Comparison of ENCODE assay signal across 9 cellular contexts in the genomic region with DNA sequence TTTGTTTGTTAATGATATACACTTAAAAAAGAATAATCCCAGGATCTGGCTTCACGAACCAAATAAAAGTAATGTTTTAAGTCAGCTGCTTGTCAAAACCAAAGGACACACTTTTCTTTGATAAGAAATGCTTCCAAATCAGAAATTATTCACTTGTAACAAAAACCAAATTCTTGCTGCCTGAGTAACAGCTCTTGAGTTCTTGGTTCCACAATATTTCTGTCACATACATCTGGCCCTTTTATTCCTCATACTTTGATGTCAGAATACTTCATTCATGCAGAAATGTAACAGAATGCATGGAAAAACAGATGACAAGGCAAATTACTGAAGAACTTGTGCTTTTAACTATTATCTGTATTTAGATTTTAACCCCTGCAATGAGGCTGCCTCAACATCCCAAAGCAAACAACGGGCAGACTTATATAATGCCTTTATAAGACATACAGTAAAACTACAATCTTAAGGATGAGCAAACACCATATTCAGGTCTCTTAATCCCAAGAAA. TPM values are rescaled to one million over a fixed set of nuclear protein-coding genes. Genes with fewer than 3 reads are reported as not detected.
DNase-seq lines count a peak whose midpoint lies in the region; ATAC-seq and TF ChIP-seq lines count a peak whose summit lies in the region.
"Had no signal": no experiment of that assay in that cellular context is flagged by ENCODE, and none has a peak within 500 bp of the region (broad histone marks: within the 10 kb centered on the region; RNA-seq: fewer than 3 reads in every experiment).

No MANE protein-coding gene starts in this region.

- H3F3A ChIP-seq in smooth muscle cell (ENCODE audit: low read depth), result peaks cover 4% of the 10 kb centered on the region

- H2AFZ ChIP-seq in smooth muscle cell (ENCODE audit: low read depth), result no peak overlapping the region

- CTCF ChIA-PET in GM10248 (lab: Yijun Ruan, JAX), result interaction anchor here (0.9 to 2.6 kb wide), 5 partner anchors 8 to 427 kb away, joined by 3 to 10 read pairs (median 3); a partner anchor contains a TSS

- no peaks in the 10 kb centered on the region for H3K27me3 Mint-ChIP-seq in T-helper 1 cell treated with Interleukin-12 subunit alpha and Interleukin-12 subunit beta and Interleukin-4 antibody, amounts not matched to agents 30 μg/mL and 1 μg/mL, for 36 hours (ENCODE audit: low read depth)
- H3K27me3 Mint-ChIP-seq in T-helper 17 cell, result no peaks in the 10 kb centered on the region

- no peaks in the 10 kb centered on the region for H3K27me3 ChIP-seq in smooth muscle cell (ENCODE audit: low read depth)
- H3K27me3 ChIP-seq: pancreas had no signal

- H3K9me3 ChIP-seq in T-helper 17 cell (ENCODE audit: control insufficient read depth, low read length, poor library complexity, severe bottlenecking), result no peaks in the 10 kb centered on the region
- no peaks in the 10 kb centered on the region for H3K9me3 ChIP-seq in smooth muscle cell (replicated peaks; ENCODE audit: low read depth)
- H3K9me3 ChIP-seq: pancreas had no signal

- no peak overlapping the region for H3K4me3 ChIP-seq in smooth muscle cell

- ATAC-seq in T-helper 17 cell (no peak), HG02798 (IDR thresholded peaks at IDR 0.05; ENCODE audit: poor library complexity, unreplicated experiment) (no peak)

- DNase-seq in T-helper 1 cell (no peak), T-helper 17 cell (no peak), fibroblast of peridontal ligament (ENCODE audit: extremely low read depth) (peak; percentile 19), smooth muscle cell (lab: John Stamatoyannopoulos, UW; ENCODE audit: unreplicated experiment) (no peak), GM10248 (ENCODE audit: extremely low spot score) (no peak), NCI-H146 treated with DMSO at 0.1 percent for 48 hours (lab: John Stamatoyannopoulos, UW; ENCODE audit: unreplicated experiment) (no peak)
- DNase-seq: pancreas had no signal

- peak overlapping the region; percentile 99 for H3K4me3 Mint-ChIP-seq in T-helper 1 cell treated with Interleukin-12 subunit alpha and Interleukin-12 subunit beta and Interleukin-4 antibody, amounts not matched to agents 30 μg/mL and 1 μg/mL, for 36 hours
- peak overlapping the region; percentile 99 for H3K4me3 Mint-ChIP-seq in T-helper 17 cell

- H3K4me1 ChIP-seq in smooth muscle cell (ENCODE audit: low read depth), result peaks cover 11% of the 10 kb centered on the region

- peak overlapping the region; percentile 99 for H3K27ac Mint-ChIP-seq in T-helper 1 cell treated with Interleukin-12 subunit alpha and Interleukin-12 subunit beta and Interleukin-4 antibody, amounts not matched to agents 30 μg/mL and 1 μg/mL, for 36 hours
- peak overlapping the region; percentile 99 for H3K27ac Mint-ChIP-seq in T-helper 17 cell

- peaks cover 43% of the 10 kb centered on the region for H3K4me1 Mint-ChIP-seq in T-helper 1 cell treated with Interleukin-12 subunit alpha and Interleukin-12 subunit beta and Interleukin-4 antibody, amounts not matched to agents 30 μg/mL and 1 μg/mL, for 36 hours (ENCODE audit: low read depth)
- peaks cover 50% of the 10 kb centered on the region for H3K4me1 Mint-ChIP-seq in T-helper 17 cell

- no peak overlapping the region for H3K27ac ChIP-seq in smooth muscle cell (ENCODE audit: low read depth)

- no peaks in the 10 kb centered on the region for H3K9me3 Mint-ChIP-seq in T-helper 1 cell treated with Interleukin-12 subunit alpha and Interleukin-12 subunit beta and Interleukin-4 antibody, amounts not matched to agents 30 μg/mL and 1 μg/mL, for 36 hours

- POLR2A ChIA-PET in GM10248 (lab: Yijun Ruan, JAX), result no interaction called here

- peaks cover 29% of the 10 kb centered on the region for H3K79me2 ChIP-seq in smooth muscle cell (ENCODE audit: low read depth)

- peak overlapping the region; percentile 95 for H3K4me2 ChIP-seq in smooth muscle cell

- H3K36me3 Mint-ChIP-seq in T-helper 1 cell treated with Interleukin-12 subunit alpha and Interleukin-12 subunit beta and Interleukin-4 antibody, amounts not matched to agents 30 μg/mL and 1 μg/mL, for 36 hours (ENCODE audit: low read depth), result peaks cover 24% of the 10 kb centered on the region
- H3K36me3 Mint-ChIP-seq in T-helper 17 cell (ENCODE audit: low read depth), result peaks cover 9% of the 10 kb centered on the region

- TF ChIP-seq CTCF in smooth muscle cell (IDR thresholded peaks at IDR 0.05; ENCODE audit: borderline replicate concordance, insufficient read depth, poor library complexity, severe bottlenecking) (no peak), GM10248 (IDR thresholded peaks at IDR 0.05; ENCODE audit: control extremely low read depth, extremely low read depth, low read depth, missing control alignments) (no peak)

- H3K36me3 ChIP-seq in smooth muscle cell (ENCODE audit: low read depth), result peaks cover 9% of the 10 kb centered on the region

- no peak overlapping the region for H3K9ac ChIP-seq in smooth muscle cell (ENCODE audit: low read depth)

- H4K20me1 ChIP-seq in smooth muscle cell (ENCODE audit: low read depth), result no peaks in the 10 kb centered on the region

- 81% methylated on average over 2 of the region's 2 CpGs for WGBS in smooth muscle cell (ENCODE audit: low lambda C conversion rate)

RNA-seq across cellular contexts. Expression of a gene that starts 1.5 kb away (rescaled TPM):
- total RNA-seq in T-helper 17 cell, result 10 to 100 TPM; 19.7 to 21.6 TPM
- total RNA-seq in smooth muscle cell, result 15.2 and 27.4 TPM in 2 replicates
- polyA plus RNA-seq in smooth muscle cell, result 14.8 and 17.4 TPM in 2 replicates

RNA-seq across cellular contexts. Expression of a gene that starts 41.0 kb away (rescaled TPM):
- total RNA-seq in T-helper 17 cell, result 10 to 100 TPM; 13.0 to 13.4 TPM
- 18.3 and 19.2 TPM in 2 replicates for total RNA-seq in smooth muscle cell
- polyA plus RNA-seq in smooth muscle cell, result 17.5 and 19.5 TPM in 2 replicates
